ENCODE assay signal across 25 cellular contexts in the genomic region with DNA sequence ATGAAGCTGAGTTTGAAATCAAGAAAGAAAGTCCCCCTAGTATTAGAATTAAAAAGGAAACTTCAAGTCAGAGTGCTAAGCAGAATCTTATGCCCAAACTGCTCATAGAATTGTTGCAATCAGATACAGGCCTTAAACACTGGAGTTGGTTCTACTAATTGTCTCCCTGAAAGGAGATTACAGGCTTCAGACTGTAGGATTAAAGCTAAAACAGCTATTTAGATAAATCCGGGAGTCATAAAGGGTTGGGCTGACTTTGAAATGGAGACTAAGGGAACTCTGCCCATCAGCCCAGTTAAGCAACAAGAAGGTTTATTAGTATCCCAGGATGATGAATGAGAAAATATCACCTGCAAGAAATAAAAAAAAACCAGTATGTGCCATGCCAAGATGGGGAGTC. TPM values are rescaled to one million over a fixed set of nuclear protein-coding genes. Genes with fewer than 3 reads are reported as not detected.
"Had no signal": no experiment of that assay in that cellular context is flagged by ENCODE, and none has a peak within 500 bp of the region (broad histone marks: within the 10 kb centered on the region; RNA-seq: fewer than 3 reads in every experiment).

No MANE protein-coding gene starts in this region.

- H3K4me1 Mint-ChIP-seq: central memory CD8-positive, alpha-beta T cell; immature natural killer cell; memory B cell had no signal

- H3K4me1 ChIP-seq: pancreas, right atrium auricular region, tibial nerve had no signal

- H3K36me3 ChIP-seq: esophagus squamous epithelium, gastrocnemius medialis, pancreas, right atrium auricular region, tibial nerve had no signal

- DNase-seq: activated CD4-positive, alpha-beta T cell treated with anti-CD3 and anti-CD28 coated beads for 4 hours; activated CD4-positive, alpha-beta T cell treated with anti-CD3 and anti-CD28 coated beads, Interleukin-2, amount 50 U/mL, for 4 hours; activated CD8-positive, alpha-beta memory T cell treated with anti-CD3 and anti-CD28 coated beads for 24 hours; activated effector memory CD4-positive, alpha-beta T cell treated with Interleukin-2 at 50 U/mL for 16 hours; activated naive CD4-positive, alpha-beta T cell treated with Interleukin-2 at 50 U/mL for 16 hours; anterior cingulate cortex; dermis blood vessel endothelial cell; effector CD4-positive, alpha-beta T cell; esophagus squamous epithelium; gastrocnemius medialis; glutamatergic neuron; hippocampal formation; immature natural killer cell; kidney; nephron progenitor cell; pancreas; psoas muscle; stimulated activated naive CD4-positive, alpha-beta T cell treated with Interleukin-2 at 50 U/mL for 16 hours had no signal

- H3K27ac Mint-ChIP-seq: activated naive CD8-positive, alpha-beta T cell; immature natural killer cell; memory B cell; nephron progenitor cell had no signal

- H3K9me3 ChIP-seq: esophagus squamous epithelium, gastrocnemius medialis, pancreas had no signal

- H3K4me3 ChIP-seq: esophagus squamous epithelium, gastrocnemius medialis, pancreas, psoas muscle, right atrium auricular region, tibial nerve had no signal

- H3K27ac ChIP-seq: esophagus squamous epithelium, pancreas, psoas muscle, right atrium auricular region, tibial nerve had no signal

- H3K4me3 Mint-ChIP-seq: activated naive CD8-positive, alpha-beta T cell; central memory CD8-positive, alpha-beta T cell; immature natural killer cell; memory B cell; nephron progenitor cell had no signal

- H3K9me3 Mint-ChIP-seq: central memory CD8-positive, alpha-beta T cell had no signal

- H3K27me3 Mint-ChIP-seq: activated naive CD8-positive, alpha-beta T cell had no signal

- H3K27me3 ChIP-seq: esophagus squamous epithelium, gastrocnemius medialis, pancreas, right atrium auricular region, tibial nerve had no signal

- ATAC-seq: pancreas had no signal

RNA-seq across cellular contexts. Expression of a gene that starts 37.4 kb away (rescaled TPM):
- total RNA-seq: bronchial epithelial cell, dermis blood vessel endothelial cell, mononuclear cell had no signal
- polyA plus RNA-seq: immature natural killer cell had no signal
